Comparison of ENCODE assay signal across 9 cellular contexts in genomic region chr17:29881256-29881655, GRCh38.
"Had no signal": no experiment of that assay in that cellular context is flagged by ENCODE, and none has a peak within 500 bp of the region (broad histone marks: within the 10 kb centered on the region; RNA-seq: fewer than 3 reads in every experiment).

No MANE protein-coding gene starts in this region.

- FAIRE-seq: HepG2, HTR-8/SVneo had no signal

- H3K36me3 ChIP-seq: HAP-1 had no signal

- DNase-seq: GM23248, GOT3, H7, KG1 had no signal

- H3K9me3 Mint-ChIP-seq: IgD-negative memory B cell had no signal

- H2AFZ ChIP-seq: GM23248 had no signal

- H3K4me3 Mint-ChIP-seq: IgD-negative memory B cell had no signal

- H3K9ac ChIP-seq: GM23248 had no signal

- H3K27ac ChIP-seq: GM23248 had no signal

- ATAC-seq: HCT116, HepG2 had no signal

- H3K4me3 ChIP-seq: GM23248, HAP-1 had no signal

- H3K9me3 ChIP-seq: HAP-1 had no signal

- H3K27me3 Mint-ChIP-seq: IgD-negative memory B cell had no signal
